1 cellular context compared by ENCODE assay signal in genomic region chr19:55594996-55595530, GRCh38.
TF ChIP-seq lines count a peak whose summit lies in the region.

No MANE protein-coding gene starts in this region.

TF ChIP-seq in WTC11, 78 proteins besides CTCF, POLR2A, EP300 and RAD21:
- TF ChIP-seq AFF4 (CRISPR knock-in tag; IDR thresholded peaks at IDR 0.05; ENCODE audit: borderline replicate concordance), result no peak
- no peak for TF ChIP-seq SMAD4 (CRISPR knock-in tag; IDR thresholded peaks at IDR 0.05)
- TF ChIP-seq CREM (CRISPR knock-in tag; IDR thresholded peaks at IDR 0.05), result no peak
- no peak for TF ChIP-seq IRF2 (CRISPR knock-in tag; IDR thresholded peaks at IDR 0.05; ENCODE audit: borderline replicate concordance, low read depth)
- TF ChIP-seq JUN (CRISPR knock-in tag; IDR thresholded peaks at IDR 0.05), result no peak
- no peak for TF ChIP-seq CREB1 (CRISPR knock-in tag; IDR thresholded peaks at IDR 0.05)
- no peak for TF ChIP-seq ATF3 (CRISPR knock-in tag; conservative IDR thresholded peaks at IDR 0.05)
- TF ChIP-seq GTF2I (CRISPR knock-in tag; conservative IDR thresholded peaks at IDR 0.05), result no peak
- TF ChIP-seq ZBTB21 (CRISPR knock-in tag; IDR thresholded peaks at IDR 0.05; ENCODE audit: borderline replicate concordance), result no peak
- no peak for TF ChIP-seq ZNF232 (CRISPR knock-in tag; IDR thresholded peaks at IDR 0.05)
- no peak for TF ChIP-seq EMX1 (CRISPR knock-in tag; IDR thresholded peaks at IDR 0.05)
- TF ChIP-seq IRF1 (CRISPR knock-in tag; IDR thresholded peaks at IDR 0.05), result no peak
- no peak for TF ChIP-seq TEAD1 (CRISPR knock-in tag; IDR thresholded peaks at IDR 0.05)
- no peak for TF ChIP-seq ZNF263 (CRISPR knock-in tag; IDR thresholded peaks at IDR 0.05; ENCODE audit: low read depth)
- TF ChIP-seq RORB (CRISPR knock-in tag; IDR thresholded peaks at IDR 0.05), result no peak
- TF ChIP-seq PREB (CRISPR knock-in tag; IDR thresholded peaks at IDR 0.05; ENCODE audit: borderline replicate concordance), result no peak
- no peak for TF ChIP-seq ZNF423 (CRISPR knock-in tag; IDR thresholded peaks at IDR 0.05)
- TF ChIP-seq ERG (CRISPR knock-in tag; IDR thresholded peaks at IDR 0.05), result no peak
- TF ChIP-seq ZNF425 (CRISPR knock-in tag; conservative IDR thresholded peaks at IDR 0.05), result no peak
- TF ChIP-seq STAT6 (CRISPR knock-in tag; conservative IDR thresholded peaks at IDR 0.05; ENCODE audit: low read depth), result no peak
